ENCODE assay signal across 1 cellular context in the genomic region with DNA sequence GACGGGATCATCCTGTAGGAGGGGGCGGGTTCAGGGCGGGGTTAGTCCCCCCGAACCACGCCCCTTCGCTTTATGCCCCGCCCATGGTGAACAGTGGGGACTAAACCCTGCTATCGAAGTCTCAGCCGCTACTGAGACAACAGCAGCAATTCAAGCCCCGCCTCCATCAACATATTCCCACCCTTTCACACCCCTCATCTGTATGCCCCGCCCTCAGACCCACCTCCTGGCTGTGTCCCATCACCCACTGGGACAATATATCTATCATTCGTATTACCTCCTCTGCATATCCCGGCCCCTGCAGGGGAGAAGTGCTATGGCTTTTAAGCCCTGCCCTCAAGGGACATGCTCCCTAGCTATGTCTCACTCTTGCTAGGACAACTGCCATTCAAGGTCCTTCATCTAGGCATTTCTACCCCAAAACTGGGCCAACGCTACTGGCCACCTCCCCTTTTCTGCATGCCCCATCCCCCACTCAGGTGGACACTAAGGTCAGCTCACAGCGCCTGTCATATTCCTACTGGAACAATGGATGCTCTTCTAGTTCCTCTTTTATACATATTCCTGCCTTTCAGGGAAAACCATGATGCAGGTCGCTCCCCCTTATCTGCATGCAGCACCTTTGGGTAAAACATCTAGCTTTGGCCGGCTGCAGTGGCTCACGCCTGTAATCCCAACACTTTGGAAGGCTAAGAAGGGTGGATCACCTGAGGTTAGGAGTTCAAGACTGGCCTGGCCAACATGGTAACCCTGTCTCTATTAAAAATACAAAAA.
A peak's percentile ranks its signal among the peaks of the same experiment; 100 is the strongest.
TF ChIP-seq lines count a peak whose summit lies in the region.

No MANE protein-coding gene starts in this region.

TF ChIP-seq in K562, 482 proteins besides CTCF, POLR2A, EP300 and RAD21 (continued from another document and continues in another):
- TF ChIP-seq, protein P1, sequence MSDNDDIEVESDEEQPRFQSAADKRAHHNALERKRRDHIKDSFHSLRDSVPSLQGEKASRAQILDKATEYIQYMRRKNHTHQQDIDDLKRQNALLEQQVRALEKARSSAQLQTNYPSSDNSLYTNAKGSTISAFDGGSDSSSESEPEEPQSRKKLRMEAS (CRISPR knock-in tag; IDR thresholded peaks at IDR 0.05) = peak; percentile 39; the same call in 1 of the 2 replicates
- TF ChIP-seq ZC3H4 (CRISPR knock-in tag; IDR thresholded peaks at IDR 0.05; ENCODE audit: borderline replicate concordance) (no peak), BHLHE40 (IDR thresholded peaks at IDR 0.05; ENCODE audit: low read length) (peak; percentile 15; the same call in 1 of the 2 replicates), ZNF695 (CRISPR knock-in tag; IDR thresholded peaks at IDR 0.05) (no peak), HMGN3 (IDR thresholded peaks at IDR 0.05; ENCODE audit: borderline replicate concordance, extremely low read depth, insufficient read length, low read depth, low read length) (no peak), ZNF146 (CRISPR knock-in tag; IDR thresholded peaks at IDR 0.05; ENCODE audit: unreplicated experiment) (no peak), FOSL1 (tag; conservative IDR thresholded peaks at IDR 0.05) (0 out of 2 replicates have a peak, but pooled peaks have one; percentile 13), MAFK (IDR thresholded peaks at IDR 0.05; ENCODE audit: low read length) (no peak), MAFG (tag; conservative IDR thresholded peaks at IDR 0.05) (no peak), HIVEP1 (CRISPR knock-in tag; IDR thresholded peaks at IDR 0.05) (no peak), ZSCAN29 (IDR thresholded peaks at IDR 0.05) (0 out of 2 replicates have a peak, but pooled peaks have one; percentile 24), FOXM1 (IDR thresholded peaks at IDR 0.05; ENCODE audit: low read depth) (0 out of 2 replicates have a peak, but pooled peaks have one; percentile 36), FOXM1 (CRISPR knock-in tag; IDR thresholded peaks at IDR 0.05; ENCODE audit: low read depth) (no peak), RNF2 (IDR thresholded peaks at IDR 0.05) (no peak), EZH2 (IDR thresholded peaks at IDR 0.05; ENCODE audit: borderline replicate concordance, low read depth, low read length) (no peak), RBBP5 (IDR thresholded peaks at IDR 0.05; ENCODE audit: borderline replicate concordance, insufficient read depth, low read length, poor library complexity, severe bottlenecking) (peak; percentile 40), ZEB2 (IDR thresholded peaks at IDR 0.05) (peak; percentile 77), ZNF311 (CRISPR knock-in tag; IDR thresholded peaks at IDR 0.05) (no peak), TEAD4 (IDR thresholded peaks at IDR 0.05; ENCODE audit: low read length) (peak; percentile 76), TEAD4 (CRISPR knock-in tag; IDR thresholded peaks at IDR 0.05; ENCODE audit: borderline replicate concordance) (no peak), KLF16 (IDR thresholded peaks at IDR 0.05) (peak; percentile 63; the same call in 1 of the 2 replicates), SPI1 (IDR thresholded peaks at IDR 0.05; ENCODE audit: borderline replicate concordance, low read depth, low read length) (0 out of 2 replicates have a peak, but pooled peaks have one; percentile 27), PML (IDR thresholded peaks at IDR 0.05; ENCODE audit: low read length) (peak; percentile 35; the same call in 1 of the 2 replicates), TBP (optimal IDR thresholded peaks at IDR 0.05; ENCODE audit: low read depth, low read length) (peak; percentile 73), MTA3 (IDR thresholded peaks at IDR 0.05; ENCODE audit: borderline replicate concordance) (0 out of 2 replicates have a peak, but pooled peaks have one; percentile 18), MCM5 (IDR thresholded peaks at IDR 0.05; ENCODE audit: low read depth) (no peak), SNIP1 (IDR thresholded peaks at IDR 0.05; ENCODE audit: low read depth) (no peak), NR3C1 (CRISPR knock-in tag; IDR thresholded peaks at IDR 0.05) (no peak), NONO (IDR thresholded peaks at IDR 0.05; ENCODE audit: low read depth in 2 of 2, low read length in 1 of 2) (no peak), KDM4B (IDR thresholded peaks at IDR 0.05; ENCODE audit: borderline replicate concordance in 2 of 2, low read depth in 1 of 2) (no peak), SMARCA5 (IDR thresholded peaks at IDR 0.05) (no peak), ZNF282 (CRISPR knock-in tag; IDR thresholded peaks at IDR 0.05) (no peak), SOX6 (IDR thresholded peaks at IDR 0.05) (peak; percentile 82), CBFA2T3 (IDR thresholded peaks at IDR 0.05) (peak; percentile 81), BRF1 (IDR thresholded peaks at IDR 0.05; ENCODE audit: borderline replicate concordance, extremely low read depth, insufficient read length) (no peak), SNRNP70 (optimal IDR thresholded peaks at IDR 0.05; ENCODE audit: low read depth, low read length) (no peak), MBD2 (IDR thresholded peaks at IDR 0.05; ENCODE audit: borderline replicate concordance, low read depth) (0 out of 2 replicates have a peak, but pooled peaks have one; percentile 11), NFIX (CRISPR knock-in tag; IDR thresholded peaks at IDR 0.05; ENCODE audit: low read depth) (no peak), JUND (IDR thresholded peaks at IDR 0.05; ENCODE audit: borderline replicate concordance, low read depth, low read length) (0 out of 2 replicates have a peak, but pooled peaks have one; percentile 3), JUND (tag; IDR thresholded peaks at IDR 0.05; ENCODE audit: borderline replicate concordance, low read depth, low read length) (no peak), NR2C1 (IDR thresholded peaks at IDR 0.05) (0 out of 2 replicates have a peak, but pooled peaks have one; percentile 30), NR2C1 (tag; IDR thresholded peaks at IDR 0.05) (no peak), LARP7 (IDR thresholded peaks at IDR 0.05) (no peak), NCOR1 (IDR thresholded peaks at IDR 0.05) (peak; percentile 62), MEIS2 (IDR thresholded peaks at IDR 0.05; ENCODE audit: partially characterized antibody) (peak; percentile 75), CREBBP (IDR thresholded peaks at IDR 0.05; ENCODE audit: low read depth, low read length) (no peak), RCOR1 (IDR thresholded peaks at IDR 0.05; ENCODE audit: borderline replicate concordance in 1 of 2, low read depth in 2 of 2, low read length in 2 of 2) (0 out of 4 replicates have a peak, but pooled peaks of 1 of the 2 experiments have one; percentile 26), ETV6 (IDR thresholded peaks at IDR 0.05; ENCODE audit: borderline replicate concordance in 1 of 2, low read depth in 2 of 2, low read length in 1 of 2) (no peak), ETV6 (CRISPR knock-in tag; IDR thresholded peaks at IDR 0.05; ENCODE audit: borderline replicate concordance) (no peak)
- TF ChIP-seq, protein P2, sequence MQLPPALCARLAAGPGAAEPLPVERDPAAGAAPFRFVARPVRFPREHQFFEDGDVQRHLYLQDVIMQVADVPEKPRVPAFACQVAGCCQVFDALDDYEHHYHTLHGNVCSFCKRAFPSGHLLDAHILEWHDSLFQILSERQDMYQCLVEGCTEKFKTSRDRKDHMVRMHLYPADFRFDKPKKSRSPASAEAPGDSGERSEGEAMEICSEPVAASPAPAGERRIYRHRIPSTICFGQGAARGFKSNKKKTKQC (CRISPR knock-in tag; IDR thresholded peaks at IDR 0.05) = no peak
- TF ChIP-seq, protein P3, sequence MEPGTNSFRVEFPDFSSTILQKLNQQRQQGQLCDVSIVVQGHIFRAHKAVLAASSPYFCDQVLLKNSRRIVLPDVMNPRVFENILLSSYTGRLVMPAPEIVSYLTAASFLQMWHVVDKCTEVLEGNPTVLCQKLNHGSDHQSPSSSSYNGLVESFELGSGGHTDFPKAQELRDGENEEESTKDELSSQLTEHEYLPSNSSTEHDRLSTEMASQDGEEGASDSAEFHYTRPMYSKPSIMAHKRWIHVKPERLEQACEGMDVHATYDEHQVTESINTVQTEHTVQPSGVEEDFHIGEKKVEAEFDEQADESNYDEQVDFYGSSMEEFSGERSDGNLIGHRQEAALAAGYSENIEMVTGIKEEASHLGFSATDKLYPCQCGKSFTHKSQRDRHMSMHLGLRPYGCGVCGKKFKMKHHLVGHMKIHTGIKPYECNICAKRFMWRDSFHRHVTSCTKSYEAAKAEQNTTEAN (CRISPR knock-in tag; IDR thresholded peaks at IDR 0.05) = no peak
- TF ChIP-seq, protein P4, sequence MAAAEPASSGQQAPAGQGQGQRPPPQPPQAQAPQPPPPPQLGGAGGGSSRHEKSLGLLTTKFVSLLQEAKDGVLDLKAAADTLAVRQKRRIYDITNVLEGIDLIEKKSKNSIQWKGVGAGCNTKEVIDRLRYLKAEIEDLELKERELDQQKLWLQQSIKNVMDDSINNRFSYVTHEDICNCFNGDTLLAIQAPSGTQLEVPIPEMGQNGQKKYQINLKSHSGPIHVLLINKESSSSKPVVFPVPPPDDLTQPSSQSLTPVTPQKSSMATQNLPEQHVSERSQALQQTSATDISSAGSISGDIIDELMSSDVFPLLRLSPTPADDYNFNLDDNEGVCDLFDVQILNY (CRISPR knock-in tag; IDR thresholded peaks at IDR 0.05) = no peak
- TF ChIP-seq, protein P5, sequence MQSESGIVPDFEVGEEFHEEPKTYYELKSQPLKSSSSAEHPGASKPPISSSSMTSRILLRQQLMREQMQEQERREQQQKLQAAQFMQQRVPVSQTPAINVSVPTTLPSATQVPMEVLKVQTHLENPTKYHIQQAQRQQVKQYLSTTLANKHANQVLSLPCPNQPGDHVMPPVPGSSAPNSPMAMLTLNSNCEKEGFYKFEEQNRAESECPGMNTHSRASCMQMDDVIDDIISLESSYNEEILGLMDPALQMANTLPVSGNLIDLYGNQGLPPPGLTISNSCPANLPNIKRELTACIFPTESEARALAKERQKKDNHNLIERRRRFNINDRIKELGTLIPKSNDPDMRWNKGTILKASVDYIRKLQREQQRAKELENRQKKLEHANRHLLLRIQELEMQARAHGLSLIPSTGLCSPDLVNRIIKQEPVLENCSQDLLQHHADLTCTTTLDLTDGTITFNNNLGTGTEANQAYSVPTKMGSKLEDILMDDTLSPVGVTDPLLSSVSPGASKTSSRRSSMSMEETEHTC (IDR thresholded peaks at IDR 0.05) = no peak
- TF ChIP-seq, protein P6, sequence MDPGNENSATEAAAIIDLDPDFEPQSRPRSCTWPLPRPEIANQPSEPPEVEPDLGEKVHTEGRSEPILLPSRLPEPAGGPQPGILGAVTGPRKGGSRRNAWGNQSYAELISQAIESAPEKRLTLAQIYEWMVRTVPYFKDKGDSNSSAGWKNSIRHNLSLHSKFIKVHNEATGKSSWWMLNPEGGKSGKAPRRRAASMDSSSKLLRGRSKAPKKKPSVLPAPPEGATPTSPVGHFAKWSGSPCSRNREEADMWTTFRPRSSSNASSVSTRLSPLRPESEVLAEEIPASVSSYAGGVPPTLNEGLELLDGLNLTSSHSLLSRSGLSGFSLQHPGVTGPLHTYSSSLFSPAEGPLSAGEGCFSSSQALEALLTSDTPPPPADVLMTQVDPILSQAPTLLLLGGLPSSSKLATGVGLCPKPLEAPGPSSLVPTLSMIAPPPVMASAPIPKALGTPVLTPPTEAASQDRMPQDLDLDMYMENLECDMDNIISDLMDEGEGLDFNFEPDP (CRISPR knock-in tag; IDR thresholded peaks at IDR 0.05) = no peak
- TF ChIP-seq, protein P7, sequence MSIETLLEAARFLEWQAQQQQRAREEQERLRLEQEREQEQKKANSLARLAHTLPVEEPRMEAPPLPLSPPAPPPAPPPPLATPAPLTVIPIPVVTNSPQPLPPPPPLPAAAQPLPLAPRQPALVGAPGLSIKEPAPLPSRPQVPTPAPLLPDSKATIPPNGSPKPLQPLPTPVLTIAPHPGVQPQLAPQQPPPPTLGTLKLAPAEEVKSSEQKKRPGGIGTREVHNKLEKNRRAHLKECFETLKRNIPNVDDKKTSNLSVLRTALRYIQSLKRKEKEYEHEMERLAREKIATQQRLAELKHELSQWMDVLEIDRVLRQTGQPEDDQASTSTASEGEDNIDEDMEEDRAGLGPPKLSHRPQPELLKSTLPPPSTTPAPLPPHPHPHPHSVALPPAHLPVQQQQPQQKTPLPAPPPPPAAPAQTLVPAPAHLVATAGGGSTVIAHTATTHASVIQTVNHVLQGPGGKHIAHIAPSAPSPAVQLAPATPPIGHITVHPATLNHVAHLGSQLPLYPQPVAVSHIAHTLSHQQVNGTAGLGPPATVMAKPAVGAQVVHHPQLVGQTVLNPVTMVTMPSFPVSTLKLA (conservative IDR thresholded peaks at IDR 0.05) = 0 out of 4 replicates have a peak, but pooled peaks of 1 of the 2 experiments have one; percentile 26
